Comparison of ENCODE assay signal across 7 cellular contexts in the genomic region with DNA sequence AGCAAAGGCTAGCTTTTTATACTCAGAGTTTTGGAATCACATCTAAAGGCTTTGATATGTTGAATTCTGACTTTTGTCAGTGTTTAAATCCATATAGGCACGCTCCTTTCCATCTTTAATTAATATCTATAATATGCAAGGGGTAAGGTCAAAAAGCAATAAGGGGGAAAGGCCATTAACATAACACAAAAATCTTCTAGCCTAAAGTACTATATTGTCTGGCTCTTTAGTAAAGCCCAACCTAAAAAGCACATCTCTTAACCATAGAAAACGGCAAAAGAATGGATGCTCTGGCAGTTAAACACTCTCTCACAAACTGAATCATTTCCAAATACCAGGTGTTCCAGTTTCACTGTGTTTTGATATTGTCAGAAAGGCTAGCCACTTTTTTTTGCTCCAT.
"Had no signal": no experiment of that assay in that cellular context is flagged by ENCODE, and none has a peak within 500 bp of the region (broad histone marks: within the 10 kb centered on the region; RNA-seq: fewer than 3 reads in every experiment).

No MANE protein-coding gene starts in this region.

- H3K4me3 ChIP-seq: GM23338, K562 had no signal

- DNase-seq: H9, HCEC 1CT, HFFc6, IMR-90, KG1 had no signal

- H3K4me3 Mint-ChIP-seq: GM23338, H9, HFFc6 had no signal

- ATAC-seq: GM23338, K562 had no signal

- H3K27ac Mint-ChIP-seq: HFFc6 had no signal
